Comparison of ENCODE assay signal across 8 cellular contexts in genomic region chr5:1343931-1344901, GRCh38. TPM values are rescaled to one million over a fixed set of nuclear protein-coding genes. Genes with fewer than 3 reads are reported as not detected.
DNase-seq lines count a peak whose midpoint lies in the region; ATAC-seq and TF ChIP-seq lines count a peak whose summit lies in the region.

No MANE protein-coding gene starts in this region.

- no CpG with 5 or more reads among the region's 61 CpGs for WGBS in neuronal stem cell (ENCODE audit: extremely low coverage in 2 of 2, insufficient read length in 2 of 2, insufficient replicate concordance in 1 of 2), 2 donors

- peak overlapping the region; percentile 75 for H3K4me3 ChIP-seq in WI38 (ENCODE audit: low read depth, low read length)
- H3K4me3 ChIP-seq in neuronal stem cell (ENCODE audit: low read length in 2 of 2): peak overlapping the region; percentile 93 to 98

- H3K18ac ChIP-seq in neuronal stem cell (ENCODE audit: low read length): peak overlapping the region; percentile 57

- peaks cover 29 to 37% of the 10 kb centered on the region in 2 donors for H3K36me3 ChIP-seq in neuronal stem cell (replicated peaks in 1 of 2; ENCODE audit: control insufficient read depth in 2 of 2, insufficient read depth in 2 of 2, low read length in 2 of 2)

- peak overlapping the region; percentile 58 for H3K23ac ChIP-seq in neuronal stem cell (ENCODE audit: low read depth, low read length, poor library complexity)

- TF ChIP-seq CTCF in WI38 (IDR thresholded peaks at IDR 0.05; ENCODE audit: low read depth, low read length): no peak

- H3K9ac ChIP-seq in neuronal stem cell (ENCODE audit: low read depth, low read length, poor library complexity): peak overlapping the region; percentile 89

- no peak overlapping the region for H2BK15ac ChIP-seq in neuronal stem cell (ENCODE audit: low read length)

- peaks cover 15% of the 10 kb centered on the region for H3K79me1 ChIP-seq in neuronal stem cell (ENCODE audit: low read depth, low read length)

- H3K4me1 ChIP-seq in neuronal stem cell (ENCODE audit: control insufficient read depth in 2 of 2, insufficient read depth in 1 of 2, low read depth in 1 of 2, low read length in 2 of 2): peaks cover 7 to 8% of the 10 kb centered on the region in 2 donors

- H3K4ac ChIP-seq in neuronal stem cell (ENCODE audit: low read length): no peak overlapping the region

- peak overlapping the region; percentile 45 for H3K27ac ChIP-seq in epithelial cell of prostate
- no peak overlapping the region for H3K27ac ChIP-seq in neuronal stem cell (replicated peaks; ENCODE audit: low read length)

- in situ Hi-C loops in KBM-7 (cut with MboI; ENCODE audit: low pct_unique_long_range_greater_than_20kb, low sequenced_read_pairs): no loop called here

- H4K8ac ChIP-seq in neuronal stem cell (ENCODE audit: low read depth, low read length): no peak overlapping the region

- H2BK120ac ChIP-seq in neuronal stem cell (ENCODE audit: low read depth, low read length): no peak overlapping the region

- no peak overlapping the region for H3K14ac ChIP-seq in neuronal stem cell (ENCODE audit: low read length)

- ATAC-seq in GM19035 (IDR thresholded peaks at IDR 0.05; ENCODE audit: unreplicated experiment) (peak; percentile 34), HG03378 (IDR thresholded peaks at IDR 0.05; ENCODE audit: unreplicated experiment) (peak; percentile 21)

- peak overlapping the region; percentile 64 for H3K4me2 ChIP-seq in neuronal stem cell (ENCODE audit: insufficient read depth, low read length, poor library complexity, severe bottlenecking)

- H2BK5ac ChIP-seq in neuronal stem cell (ENCODE audit: low read length): no peak overlapping the region

- DNase-seq in AG08395 (ENCODE audit: low spot score): peak; percentile 37
- no peak for DNase-seq in epithelial cell of prostate (ENCODE audit: low read depth, low spot score)
- DNase-seq in neuronal stem cell (ENCODE audit: low spot score): no peak
- DNase-seq in DMS79 (lab: John Stamatoyannopoulos, UW): no peak
- no peak for DNase-seq in KBM-7

- H3K9me3 ChIP-seq in neuronal stem cell (replicated peaks in 1 of 2; ENCODE audit: control insufficient read depth in 2 of 2, insufficient read depth in 1 of 2, low read depth in 1 of 2, low read length in 2 of 2): peaks cover 0 to 1% of the 10 kb centered on the region in 2 donors

- no peaks in the 10 kb centered on the region for H3K27me3 ChIP-seq in neuronal stem cell (ENCODE audit: control insufficient read depth in 3 of 3, insufficient read depth in 3 of 3, low read depth in 1 of 3, low read length in 3 of 3)

- H2AFZ ChIP-seq in neuronal stem cell (ENCODE audit: low read length): peak overlapping the region; percentile 81

- peak overlapping the region; percentile 85 for H2AK5ac ChIP-seq in neuronal stem cell (ENCODE audit: low read depth, low read length)

- H4K91ac ChIP-seq in neuronal stem cell (ENCODE audit: low read depth, low read length, poor library complexity): no peak overlapping the region

- H2BK12ac ChIP-seq in neuronal stem cell (ENCODE audit: low read length): no peak overlapping the region

RNA-seq across cellular contexts. Expression of gene CLPTM1L, which starts 0.7 kb away (rescaled TPM):
- polyA plus RNA-seq in neuronal stem cell (2013, experiment 1 of 2): 49.2 TPM
- polyA plus RNA-seq in neuronal stem cell (2013, experiment 2 of 2): 50.1 TPM

RNA-seq across cellular contexts. Expression of gene TERT, which starts 49.3 kb away (rescaled TPM):
- 2.5 TPM for polyA plus RNA-seq in neuronal stem cell (2013, experiment 1 of 2)
- 2.5 TPM for polyA plus RNA-seq in neuronal stem cell (2013, experiment 2 of 2)
